Comparison of ENCODE assay signal across 13 cellular contexts in the genomic region with DNA sequence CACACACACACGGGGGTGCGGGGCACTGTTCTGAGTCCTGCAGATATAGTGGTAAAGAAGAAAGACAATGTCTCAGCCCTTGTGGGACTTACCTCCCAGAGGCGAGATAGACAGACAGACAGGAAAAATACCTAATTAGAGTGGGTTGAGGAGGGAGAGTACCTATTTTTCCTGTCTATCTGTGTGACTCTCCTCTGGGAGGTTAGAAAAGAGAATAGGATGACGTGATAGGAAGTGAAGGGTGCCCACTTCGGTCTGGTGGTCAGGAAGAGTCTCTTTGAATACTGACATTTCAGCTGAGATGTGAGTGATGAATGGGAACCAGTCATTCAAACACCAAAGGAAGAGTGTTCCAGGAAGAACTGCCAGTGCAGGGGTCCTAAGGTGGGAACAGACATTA. TPM values are rescaled to one million over a fixed set of nuclear protein-coding genes. Genes with fewer than 3 reads are reported as not detected.
"Had no signal": no experiment of that assay in that cellular context is flagged by ENCODE, and none has a peak within 500 bp of the region (broad histone marks: within the 10 kb centered on the region; RNA-seq: fewer than 3 reads in every experiment).

No MANE protein-coding gene starts in this region.

- DNase-seq: activated CD4-positive, CD25-positive, alpha-beta regulatory T cell treated with anti-CD3 and anti-CD28 coated beads, Interleukin-2, amount 50 U/mL, for 72 hours; activated T-cell treated with anti-CD3 and anti-CD28 coated beads, Interleukin-2, amount 50 U/mL, for 4 hours; amniotic stem cell; body of pancreas; endodermal cell; erythroblast; hippocampal formation; kidney glomerular epithelial cell; stimulated activated CD4-positive, alpha-beta T cell treated with anti-CD3 and anti-CD28 coated beads, Interleukin-4, amount 100 ng/mL, for 4 hours; SW 1271; transverse colon had no signal

RNA-seq across cellular contexts. Expression of a gene that starts 4.1 kb away (rescaled TPM):
- total RNA-seq: activated CD8-positive, alpha-beta memory T cell treated with anti-CD3 and anti-CD28 coated beads for 36 hours; activated T-cell treated with anti-CD3 and anti-CD28 coated beads, Interleukin-2, amount 50 U/mL, for 4 hours; endodermal cell; renal cortical epithelial cell had no signal
